8 cellular contexts compared by ENCODE assay signal in the genomic region with DNA sequence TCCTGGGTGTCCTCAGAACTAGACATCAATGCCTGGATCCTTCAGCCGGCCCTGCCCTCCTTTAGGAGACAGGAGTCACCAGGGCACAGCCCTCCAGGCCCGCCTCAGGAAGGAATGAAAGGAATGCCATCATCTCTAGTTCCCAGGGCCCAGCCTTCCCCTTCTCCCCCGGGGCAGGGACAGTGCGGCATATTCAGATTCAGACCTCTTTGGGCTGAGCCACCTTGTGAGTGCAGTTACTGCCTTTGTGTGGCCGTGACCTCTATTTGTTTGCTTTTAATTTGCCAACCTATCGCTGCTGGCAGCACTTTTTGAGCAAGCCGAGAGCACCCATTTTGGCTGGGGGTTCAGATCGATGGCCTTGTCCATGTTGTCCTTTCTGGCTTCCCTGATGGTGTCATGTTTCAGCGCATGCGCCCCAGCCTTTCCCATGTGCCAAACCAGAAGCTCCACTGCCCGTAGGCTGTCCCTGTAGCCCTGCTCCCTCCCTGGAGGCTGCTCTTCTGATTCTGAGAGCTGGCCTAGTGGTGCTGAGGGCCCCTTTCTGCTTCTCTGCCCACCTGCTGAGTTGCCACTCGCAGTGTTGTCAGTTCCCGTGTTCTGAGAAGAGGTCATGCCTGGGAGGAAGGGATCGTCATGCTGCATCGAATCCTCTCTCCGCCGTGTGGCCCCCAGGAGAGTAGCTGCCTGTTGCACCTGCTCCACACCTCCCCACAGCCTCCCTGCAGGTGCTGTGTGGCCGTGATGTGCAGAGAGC. TPM values are rescaled to one million over a fixed set of nuclear protein-coding genes. Genes with fewer than 3 reads are reported as not detected.
DNase-seq lines count a peak whose midpoint lies in the region; ATAC-seq and TF ChIP-seq lines count a peak whose summit lies in the region.

No MANE protein-coding gene starts in this region.

- CTCF ChIA-PET in activated CD4-positive, alpha-beta memory T cell treated with anti-CD3 and anti-CD28 coated beads for 36 hours (lab: Charles Lee), result no interaction called here

- H3K4me1 ChIP-seq in BLaER1 (peaks cover 39% of the 10 kb centered on the region), mesodermal cell (ENCODE audit: control insufficient read depth, insufficient read depth, low read length, poor library complexity, severe bottlenecking) (peaks cover 22% of the 10 kb centered on the region)

- 24 to 26% methylated on average over 13 to 15 of the region's 18 CpGs for WGBS in mesodermal cell (ENCODE audit: insufficient coverage in 2 of 2), 2 experiments

- intact Hi-C loops in activated CD4-positive, alpha-beta memory T cell treated with anti-CD3 and anti-CD28 coated beads for 36 hours (cut with micrococcal nuclease), result no loop called here

- no peak for TF ChIP-seq CTCF in choroid plexus epithelial cell (conservative IDR thresholded peaks at IDR 0.05; ENCODE audit: low read depth, low read length)

- no peak overlapping the region for H3K27ac Mint-ChIP-seq in activated CD4-positive, alpha-beta memory T cell treated with anti-CD3 and anti-CD28 coated beads for 36 hours

- H3K27me3 Mint-ChIP-seq in activated CD4-positive, alpha-beta memory T cell treated with anti-CD3 and anti-CD28 coated beads for 36 hours, result no peaks in the 10 kb centered on the region

- no peaks in the 10 kb centered on the region for H3K9me3 ChIP-seq in BLaER1
- H3K9me3 ChIP-seq in mesodermal cell (ENCODE audit: control insufficient read depth, low read length), result no peaks in the 10 kb centered on the region

- peaks cover 35% of the 10 kb centered on the region for H3K36me3 Mint-ChIP-seq in activated CD4-positive, alpha-beta memory T cell treated with anti-CD3 and anti-CD28 coated beads for 36 hours

- POLR2A ChIA-PET in activated CD4-positive, alpha-beta memory T cell treated with anti-CD3 and anti-CD28 coated beads for 36 hours (lab: Charles Lee), result interaction anchor here (1.0 kb wide), 1 partner anchor 14 kb away, joined by 4 read pairs; no protein-coding TSS in a partner anchor

- peaks cover 45% of the 10 kb centered on the region for H4K20me1 ChIP-seq in BLaER1

- H3K36me3 ChIP-seq in BLaER1 (peaks cover 76% of the 10 kb centered on the region), mesodermal cell (ENCODE audit: control insufficient read depth, insufficient read depth, low read length) (peaks cover 41% of the 10 kb centered on the region)

- H3K4me2 ChIP-seq in BLaER1, result peak overlapping the region; percentile 81

- no peak for ATAC-seq in activated CD4-positive, CD25-positive, alpha-beta regulatory T cell treated with anti-CD3 and anti-CD28 coated beads, Interleukin-2, amount 50 U/mL, for 24 hours

- H3K4me1 Mint-ChIP-seq in activated CD4-positive, alpha-beta memory T cell treated with anti-CD3 and anti-CD28 coated beads for 36 hours (ENCODE audit: low read depth), result no peaks in the 10 kb centered on the region

- peak overlapping the region; percentile 39; the same call in 1 of the 2 replicates for H3K9ac ChIP-seq in BLaER1

- DNase-seq in NCI-H187 treated with DMSO at 0.1 percent for 48 hours (lab: John Stamatoyannopoulos, UW) (peak; percentile 97), choroid plexus epithelial cell (ENCODE audit: low read depth) (peak; percentile 75), DMS114 treated with DMSO at 0.1 percent for 48 hours (lab: John Stamatoyannopoulos, UW; ENCODE audit: unreplicated experiment) (no peak)
- no peak for DNase-seq in activated CD4-positive, alpha-beta memory T cell treated with anti-CD3 and anti-CD28 coated beads for 36 hours
- DNase-seq in activated CD8-positive, alpha-beta memory T cell treated with anti-CD3 and anti-CD28 coated beads, Interleukin-2, amount 50 U/mL, for 4 hours, result no peak

- no peaks in the 10 kb centered on the region for H3K27me3 ChIP-seq in BLaER1

- H3K27ac ChIP-seq in BLaER1 (peak overlapping the region; percentile 81), mesodermal cell (ENCODE audit: low read depth, low read length, severe bottlenecking) (peak overlapping the region; percentile 93)

- H3K4me3 Mint-ChIP-seq in activated CD4-positive, alpha-beta memory T cell treated with anti-CD3 and anti-CD28 coated beads for 36 hours, result no peak overlapping the region

- no peaks in the 10 kb centered on the region for H3K9me3 Mint-ChIP-seq in activated CD4-positive, alpha-beta memory T cell treated with anti-CD3 and anti-CD28 coated beads for 36 hours

- H3K4me3 ChIP-seq in BLaER1 (no peak overlapping the region), choroid plexus epithelial cell (ENCODE audit: low read depth, low read length) (peak overlapping the region; percentile 38), mesodermal cell (ENCODE audit: extremely low read depth, insufficient read depth, low read length, poor library complexity, severe bottlenecking) (no peak overlapping the region)

RNA-seq across cellular contexts. Expression of gene ANKRD23, which starts 10.9 kb away (rescaled TPM):
- polyA plus RNA-seq in mesodermal cell (2013, experiment 1 of 2), result 2.4 TPM
- polyA plus RNA-seq in mesodermal cell (2013, experiment 2 of 2), result 1.4 TPM
- total RNA-seq in activated CD4-positive, alpha-beta memory T cell treated with anti-CD3 and anti-CD28 coated beads for 36 hours, result 1 to 10 TPM; 5.8 to 7.6 TPM

RNA-seq across cellular contexts. Expression of gene CNNM3, which starts 16.9 kb away (rescaled TPM):
- 10.5 TPM for polyA plus RNA-seq in mesodermal cell (2013, experiment 1 of 2)
- 8.6 TPM for polyA plus RNA-seq in mesodermal cell (2013, experiment 2 of 2)
- 10 to 100 TPM; 16.3 to 22.2 TPM for total RNA-seq in activated CD4-positive, alpha-beta memory T cell treated with anti-CD3 and anti-CD28 coated beads for 36 hours

RNA-seq across cellular contexts. Expression of gene ANKRD39, which starts 24.9 kb away (rescaled TPM):
- polyA plus RNA-seq in mesodermal cell (2013, experiment 1 of 2), result 11.3 TPM
- 10.2 TPM for polyA plus RNA-seq in mesodermal cell (2013, experiment 2 of 2)
- 10 to 100 TPM; 29.0 to 35.1 TPM for total RNA-seq in activated CD4-positive, alpha-beta memory T cell treated with anti-CD3 and anti-CD28 coated beads for 36 hours

RNA-seq across cellular contexts. Expression of gene SEMA4C, which starts 37.0 kb away (rescaled TPM):
- polyA plus RNA-seq in mesodermal cell (2013, experiment 1 of 2), result 113 TPM
- polyA plus RNA-seq in mesodermal cell (2013, experiment 2 of 2), result 80.1 TPM
- 10 to 100 TPM; 13.9 to 18.8 TPM for total RNA-seq in activated CD4-positive, alpha-beta memory T cell treated with anti-CD3 and anti-CD28 coated beads for 36 hours

Comparison
In these comparisons a context has a peak if more than half of its experiments do, and no peak if none do; other contexts are left out.
1. DNase-seq: peak in NCI-H187 treated with DMSO at 0.1 percent for 48 hours (single experiment) and choroid plexus epithelial cell (single experiment); none in activated CD4-positive, alpha-beta memory T cell treated with anti-CD3 and anti-CD28 coated beads for 36 hours (single experiment), DMS114 treated with DMSO at 0.1 percent for 48 hours (single experiment) and activated CD8-positive, alpha-beta memory T cell treated with anti-CD3 and anti-CD28 coated beads, Interleukin-2, amount 50 U/mL, for 4 hours (single experiment).